ENCODE assay signal across 8 cellular contexts in genomic region chr1:16205891-16206546, GRCh38. TPM values are rescaled to one million over a fixed set of nuclear protein-coding genes. Genes with fewer than 3 reads are reported as not detected.
DNase-seq lines count a peak whose midpoint lies in the region; ATAC-seq, FAIRE-seq and TF ChIP-seq lines count a peak whose summit lies in the region.

No MANE protein-coding gene starts in this region.

- H3K27me3 ChIP-seq in astrocyte (ENCODE audit: insufficient read depth, low read length) (no peaks in the 10 kb centered on the region), right lobe of liver (no peaks in the 10 kb centered on the region), upper lobe of left lung (no peaks in the 10 kb centered on the region)

- H3K4me1 ChIP-seq in astrocyte (ENCODE audit: insufficient read depth, low read length) (peaks cover 11% of the 10 kb centered on the region), right lobe of liver (peaks cover 0 to 6% (median 2%) of the 10 kb centered on the region in 4 donors), upper lobe of left lung (peaks cover 8 to 28% (median 18%) of the 10 kb centered on the region in 4 donors)

- H3K36me3 Mint-ChIP-seq in CD14-positive monocyte, result peaks cover 7 to 16% of the 10 kb centered on the region in 2 donors
- peaks cover 5% of the 10 kb centered on the region for H3K36me3 Mint-ChIP-seq in astrocyte (ENCODE audit: low read depth, unreplicated experiment)

- H3K9me3 Mint-ChIP-seq in CD14-positive monocyte (no peaks in the 10 kb centered on the region), astrocyte (ENCODE audit: unreplicated experiment) (no peaks in the 10 kb centered on the region)

- no peak for TF ChIP-seq EP300 in upper lobe of left lung (IDR thresholded peaks at IDR 0.05)

- H3K4me1 Mint-ChIP-seq in CD14-positive monocyte (peaks cover 13% of the 10 kb centered on the region), astrocyte (ENCODE audit: low read depth, unreplicated experiment) (peaks cover 10% of the 10 kb centered on the region)

- WGBS in right lobe of liver (ENCODE audit: insufficient coverage, low coverage, low lambda C conversion rate, missing lambda C conversion rate), result 11% methylated on average over 13 of the region's 38 CpGs
- 32 to 93% methylated on average over 3 to 38 of the region's 38 CpGs for WGBS in upper lobe of left lung, 2 donors

- peak overlapping the region; percentile 72 for H2AFZ ChIP-seq in astrocyte (ENCODE audit: low read depth, low read length)

- H3K36me3 ChIP-seq in astrocyte (ENCODE audit: insufficient read depth, low read length) (no peaks in the 10 kb centered on the region), right lobe of liver (no peaks in the 10 kb centered on the region), upper lobe of left lung (peaks cover 0 to 4% (median under 1%) of the 10 kb centered on the region in 4 donors)

- peak overlapping the region; percentile 57 to 96 (median 80) for H3K27ac Mint-ChIP-seq in CD14-positive monocyte
- no peak overlapping the region for H3K27ac Mint-ChIP-seq in astrocyte (ENCODE audit: unreplicated experiment)

- FAIRE-seq in astrocyte (lab: Jason Lieb, UNC), result no peak

- DNase-seq in CD14-positive monocyte (ENCODE audit: low spot score) (no peak), astrocyte (ENCODE audit: low read depth) (no peak), right lobe of liver (peak in 2 of 3 donors; percentile 52 to 59), upper lobe of left lung (peak in 1 of 2 donors; percentile 84), DMS153 treated with DMSO at 0.1 percent for 48 hours (lab: John Stamatoyannopoulos, UW; ENCODE audit: unreplicated experiment) (no peak), A172 (ENCODE audit: low spot score) (no peak)
- DNase-seq in stimulated activated CD4-positive, alpha-beta T cell treated with anti-CD3 and anti-CD28 coated beads, Interleukin-2, amount 100 ng/mL, for 48 hours, result no peak

- H3K27me3 Mint-ChIP-seq in CD14-positive monocyte (ENCODE audit: low read depth in 3 of 3), result peaks cover 0 to 4% (median 0%) of the 10 kb centered on the region in 3 donors
- no peaks in the 10 kb centered on the region for H3K27me3 Mint-ChIP-seq in astrocyte (ENCODE audit: low read depth, unreplicated experiment)

- intact Hi-C loops in CD14-positive monocyte (cut with micrococcal nuclease) (loop anchor here in 1 of 2 donors (2.0 kb wide), 1 partner anchor 13 kb away; no protein-coding TSS in a partner anchor), right lobe of liver (cut with DNase I) (loop anchor here in 1 of 2 donors (5.0 kb wide), 1 partner anchor 36 kb away; no protein-coding TSS in a partner anchor)

- peak overlapping the region; percentile 88 for H3K4me2 ChIP-seq in astrocyte (ENCODE audit: low read length)

- H3K4me3 Mint-ChIP-seq in CD14-positive monocyte, result peak overlapping the region; percentile 79 to 87
- H3K4me3 Mint-ChIP-seq in astrocyte (ENCODE audit: unreplicated experiment), result peak overlapping the region; percentile 68

- H3K4me3 ChIP-seq in astrocyte (ENCODE audit: insufficient read depth, low read depth, low read length) (peak overlapping the region; percentile 58), right lobe of liver (peak overlapping the region; percentile 20 to 49 (median 45)), upper lobe of left lung (peak overlapping the region in 3 of 4 donors; percentile 57 to 72 (median 62))

- TF ChIP-seq POLR2A in right lobe of liver (IDR thresholded peaks at IDR 0.05) (no peak), upper lobe of left lung (IDR thresholded peaks at IDR 0.05) (peak in 1 of 4 donors; percentile 56)

- H3K9ac ChIP-seq in astrocyte (ENCODE audit: low read length), result peak overlapping the region; percentile 68

- H3K79me2 ChIP-seq in astrocyte (ENCODE audit: insufficient read depth, low read length), result no peaks in the 10 kb centered on the region

- H3K9me3 ChIP-seq in astrocyte (ENCODE audit: insufficient read depth, low read depth, low read length), result no peaks in the 10 kb centered on the region
- no peaks in the 10 kb centered on the region for H3K9me3 ChIP-seq in right lobe of liver
- H3K9me3 ChIP-seq in upper lobe of left lung, result no peaks in the 10 kb centered on the region

- H3K27ac ChIP-seq in astrocyte (ENCODE audit: low read depth, low read length) (no peak overlapping the region), right lobe of liver (peak overlapping the region in 1 of 3 donors; percentile 40), upper lobe of left lung (peak overlapping the region; percentile 89 to 92 (median 91))

- no peaks in the 10 kb centered on the region for H4K20me1 ChIP-seq in astrocyte (ENCODE audit: insufficient read depth, low read length)

- ATAC-seq in HG02852 (IDR thresholded peaks at IDR 0.05; ENCODE audit: unreplicated experiment) (peak; percentile 8), right lobe of liver (no peak), upper lobe of left lung (ENCODE audit: low FRiP score in 2 of 2) (peak in 1 of 2 donors; percentile 16)

- TF ChIP-seq CTCF in CD14-positive monocyte (IDR thresholded peaks at IDR 0.05) (no peak), astrocyte (IDR thresholded peaks at IDR 0.05; ENCODE audit: insufficient read depth, low read depth, low read length) (no peak), right lobe of liver (IDR thresholded peaks at IDR 0.05) (no peak), upper lobe of left lung (IDR thresholded peaks at IDR 0.05) (peak in 1 of 6 experiments; percentile 10)

RNA-seq across cellular contexts. Expression of gene ARHGEF19, which starts 6.4 kb away (rescaled TPM):
- polyA plus RNA-seq in CD14-positive monocyte, result 1 to 10 TPM; 2.2 to 2.3 TPM
- 5.7 and 7.4 TPM in 2 replicates for total RNA-seq in astrocyte
- total RNA-seq in right lobe of liver, result 1 to 10 TPM in 4 of 6 experiments, under 1 TPM in 2; 0.31 to 2.8 (median 1.5) TPM
- total RNA-seq in upper lobe of left lung, result 10 to 100 TPM in 4 of 6 donors, 1 to 10 TPM in 2; 3.5 to 70.2 (median 12.6) TPM
- total RNA-seq in A172 (2014; rRNA removed; shearing (Covaris generic)), result 0.50 and 1.1 TPM in 2 replicates

RNA-seq across cellular contexts. Expression of gene CPLANE2, which starts 31.0 kb away (rescaled TPM):
- polyA plus RNA-seq in CD14-positive monocyte, result 1 to 10 TPM in 1 of 2 donors, under 1 TPM in 1; 0.54 to 1.4 TPM
- 8.2 and 8.6 TPM in 2 replicates for total RNA-seq in astrocyte
- 1 to 10 TPM; 2.2 to 4.4 (median 3.1) TPM for total RNA-seq in right lobe of liver
- 10 to 100 TPM in 2 of 6 donors, 1 to 10 TPM in 4; 3.0 to 11.6 (median 8.0) TPM for total RNA-seq in upper lobe of left lung
- 2.5 and 5.5 TPM in 2 replicates for total RNA-seq in A172 (2014; rRNA removed; shearing (Covaris generic))

RNA-seq across cellular contexts. Expression of gene EPHA2, which starts 50.1 kb away (rescaled TPM):
- not detected for polyA plus RNA-seq in CD14-positive monocyte
- total RNA-seq in astrocyte (117 and 140 TPM in 2 replicates), right lobe of liver (10 to 100 TPM in 4 of 6 experiments, 1 to 10 TPM in 2; 6.0 to 14.7 (median 10.8) TPM), upper lobe of left lung (10 to 100 TPM; 21.0 to 66.3 (median 38.7) TPM)
- total RNA-seq in A172 (2014; rRNA removed; shearing (Covaris generic)), result 54.3 and 78.1 TPM in 2 replicates

Comparison
In these comparisons a context has a peak if more than half of its experiments do, and no peak if none do; other contexts are left out.
1. DNase-seq: peak in right lobe of liver (2 of 3); none in CD14-positive monocyte (single experiment), astrocyte (single experiment), DMS153 treated with DMSO at 0.1 percent for 48 hours (single experiment), A172 (single experiment) and stimulated activated CD4-positive, alpha-beta T cell treated with anti-CD3 and anti-CD28 coated beads, Interleukin-2, amount 100 ng/mL, for 48 hours (0 of 2).
2. Peak in every context shown above with its lines, with median percentiles within 50 percentile points of each other: H3K4me3 ChIP-seq.